ENCODE assay signal across 1 cellular context in genomic region chr14:35403397-35404245, GRCh38.
TF ChIP-seq lines count a peak whose summit lies in the region.

No MANE protein-coding gene starts in this region.

TF ChIP-seq in K562, 482 proteins besides CTCF, POLR2A, EP300 and RAD21 (continued from another document and continues in another):
- TF ChIP-seq, protein P1, sequence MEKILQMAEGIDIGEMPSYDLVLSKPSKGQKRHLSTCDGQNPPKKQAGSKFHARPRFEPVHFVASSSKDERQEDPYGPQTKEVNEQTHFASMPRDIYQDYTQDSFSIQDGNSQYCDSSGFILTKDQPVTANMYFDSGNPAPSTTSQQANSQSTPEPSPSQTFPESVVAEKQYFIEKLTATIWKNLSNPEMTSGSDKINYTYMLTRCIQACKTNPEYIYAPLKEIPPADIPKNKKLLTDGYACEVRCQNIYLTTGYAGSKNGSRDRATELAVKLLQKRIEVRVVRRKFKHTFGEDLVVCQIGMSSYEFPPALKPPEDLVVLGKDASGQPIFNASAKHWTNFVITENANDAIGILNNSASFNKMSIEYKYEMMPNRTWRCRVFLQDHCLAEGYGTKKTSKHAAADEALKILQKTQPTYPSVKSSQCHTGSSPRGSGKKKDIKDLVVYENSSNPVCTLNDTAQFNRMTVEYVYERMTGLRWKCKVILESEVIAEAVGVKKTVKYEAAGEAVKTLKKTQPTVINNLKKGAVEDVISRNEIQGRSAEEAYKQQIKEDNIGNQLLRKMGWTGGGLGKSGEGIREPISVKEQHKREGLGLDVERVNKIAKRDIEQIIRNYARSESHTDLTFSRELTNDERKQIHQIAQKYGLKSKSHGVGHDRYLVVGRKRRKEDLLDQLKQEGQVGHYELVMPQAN (IDR thresholded peaks at IDR 0.05; ENCODE audit: borderline replicate concordance): peak; percentile 81; the same call in 1 of the 2 replicates
- TF ChIP-seq ESRRB (CRISPR knock-in tag; IDR thresholded peaks at IDR 0.05; ENCODE audit: borderline replicate concordance): no peak
- TF ChIP-seq ZNF316 (IDR thresholded peaks at IDR 0.05): no peak
- peak; percentile 33; the same call in 1 of the 2 replicates for TF ChIP-seq HDAC2 (IDR thresholded peaks at IDR 0.05)
- TF ChIP-seq, protein P2, sequence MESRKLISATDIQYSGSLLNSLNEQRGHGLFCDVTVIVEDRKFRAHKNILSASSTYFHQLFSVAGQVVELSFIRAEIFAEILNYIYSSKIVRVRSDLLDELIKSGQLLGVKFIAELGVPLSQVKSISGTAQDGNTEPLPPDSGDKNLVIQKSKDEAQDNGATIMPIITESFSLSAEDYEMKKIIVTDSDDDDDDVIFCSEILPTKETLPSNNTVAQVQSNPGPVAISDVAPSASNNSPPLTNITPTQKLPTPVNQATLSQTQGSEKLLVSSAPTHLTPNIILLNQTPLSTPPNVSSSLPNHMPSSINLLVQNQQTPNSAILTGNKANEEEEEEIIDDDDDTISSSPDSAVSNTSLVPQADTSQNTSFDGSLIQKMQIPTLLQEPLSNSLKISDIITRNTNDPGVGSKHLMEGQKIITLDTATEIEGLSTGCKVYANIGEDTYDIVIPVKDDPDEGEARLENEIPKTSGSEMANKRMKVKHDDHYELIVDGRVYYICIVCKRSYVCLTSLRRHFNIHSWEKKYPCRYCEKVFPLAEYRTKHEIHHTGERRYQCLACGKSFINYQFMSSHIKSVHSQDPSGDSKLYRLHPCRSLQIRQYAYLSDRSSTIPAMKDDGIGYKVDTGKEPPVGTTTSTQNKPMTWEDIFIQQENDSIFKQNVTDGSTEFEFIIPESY (CRISPR knock-in tag; IDR thresholded peaks at IDR 0.05): no peak
- TF ChIP-seq, protein P3, sequence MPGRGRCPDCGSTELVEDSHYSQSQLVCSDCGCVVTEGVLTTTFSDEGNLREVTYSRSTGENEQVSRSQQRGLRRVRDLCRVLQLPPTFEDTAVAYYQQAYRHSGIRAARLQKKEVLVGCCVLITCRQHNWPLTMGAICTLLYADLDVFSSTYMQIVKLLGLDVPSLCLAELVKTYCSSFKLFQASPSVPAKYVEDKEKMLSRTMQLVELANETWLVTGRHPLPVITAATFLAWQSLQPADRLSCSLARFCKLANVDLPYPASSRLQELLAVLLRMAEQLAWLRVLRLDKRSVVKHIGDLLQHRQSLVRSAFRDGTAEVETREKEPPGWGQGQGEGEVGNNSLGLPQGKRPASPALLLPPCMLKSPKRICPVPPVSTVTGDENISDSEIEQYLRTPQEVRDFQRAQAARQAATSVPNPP (IDR thresholded peaks at IDR 0.05; ENCODE audit: borderline replicate concordance, insufficient read depth, insufficient read length): no peak
- no peak; the same call in 1 of the 2 replicates for TF ChIP-seq GABPB1 (CRISPR knock-in tag; IDR thresholded peaks at IDR 0.05)
- TF ChIP-seq ZBTB40 (IDR thresholded peaks at IDR 0.05): peak; percentile 45; the same call in 1 of the 2 replicates
- TF ChIP-seq ZBTB40 (CRISPR knock-in tag; IDR thresholded peaks at IDR 0.05): no peak
- TF ChIP-seq ZNF212 (CRISPR knock-in tag; IDR thresholded peaks at IDR 0.05): no peak
- no peak for TF ChIP-seq MAFK (IDR thresholded peaks at IDR 0.05; ENCODE audit: low read length)
- TF ChIP-seq TOE1 (IDR thresholded peaks at IDR 0.05; ENCODE audit: borderline replicate concordance): no peak
- TF ChIP-seq TOE1 (CRISPR knock-in tag; IDR thresholded peaks at IDR 0.05; ENCODE audit: borderline replicate concordance, low read depth): no peak
- TF ChIP-seq ELF2 (CRISPR knock-in tag; IDR thresholded peaks at IDR 0.05): no peak
- TF ChIP-seq SMARCA5 (IDR thresholded peaks at IDR 0.05): no peak
- no peak for TF ChIP-seq ZC3H8 (IDR thresholded peaks at IDR 0.05)
- peak; percentile 52; the same call in 1 of the 2 replicates for TF ChIP-seq JUND (IDR thresholded peaks at IDR 0.05; ENCODE audit: borderline replicate concordance, low read depth, low read length)
- no peak; the same call in 2 of the 3 replicates for TF ChIP-seq JUND (tag; IDR thresholded peaks at IDR 0.05; ENCODE audit: borderline replicate concordance, low read depth, low read length)
- no peak for TF ChIP-seq IRF2 (CRISPR knock-in tag; IDR thresholded peaks at IDR 0.05)
- no peak for TF ChIP-seq CHD4 (IDR thresholded peaks at IDR 0.05; ENCODE audit: insufficient read depth, insufficient replicate concordance, low read depth, low read length, poor library complexity, severe bottlenecking)
- no peak for TF ChIP-seq HNRNPK (IDR thresholded peaks at IDR 0.05; ENCODE audit: low read depth, low read length, poor library complexity, severe bottlenecking)
- TF ChIP-seq CBFB (CRISPR knock-in tag; IDR thresholded peaks at IDR 0.05): no peak
- no peak for TF ChIP-seq XRCC4 (IDR thresholded peaks at IDR 0.05; ENCODE audit: extremely low read depth, insufficient read depth, insufficient read length)
- no peak for TF ChIP-seq NCOA2 (IDR thresholded peaks at IDR 0.05; ENCODE audit: partially characterized antibody in 2 of 2)
- TF ChIP-seq ZNF780A (CRISPR knock-in tag; IDR thresholded peaks at IDR 0.05): no peak
- TF ChIP-seq ZNF592 (IDR thresholded peaks at IDR 0.05): peak; percentile 79
- TF ChIP-seq HIVEP1 (CRISPR knock-in tag; IDR thresholded peaks at IDR 0.05): no peak
- TF ChIP-seq POLR3G (IDR thresholded peaks at IDR 0.05; ENCODE audit: extremely low read depth, insufficient read length, insufficient replicate concordance): no peak
- peak; percentile 46; the same call in 1 of the 2 replicates for TF ChIP-seq ZFX (CRISPR knock-in tag; IDR thresholded peaks at IDR 0.05)
- TF ChIP-seq, protein P4, sequence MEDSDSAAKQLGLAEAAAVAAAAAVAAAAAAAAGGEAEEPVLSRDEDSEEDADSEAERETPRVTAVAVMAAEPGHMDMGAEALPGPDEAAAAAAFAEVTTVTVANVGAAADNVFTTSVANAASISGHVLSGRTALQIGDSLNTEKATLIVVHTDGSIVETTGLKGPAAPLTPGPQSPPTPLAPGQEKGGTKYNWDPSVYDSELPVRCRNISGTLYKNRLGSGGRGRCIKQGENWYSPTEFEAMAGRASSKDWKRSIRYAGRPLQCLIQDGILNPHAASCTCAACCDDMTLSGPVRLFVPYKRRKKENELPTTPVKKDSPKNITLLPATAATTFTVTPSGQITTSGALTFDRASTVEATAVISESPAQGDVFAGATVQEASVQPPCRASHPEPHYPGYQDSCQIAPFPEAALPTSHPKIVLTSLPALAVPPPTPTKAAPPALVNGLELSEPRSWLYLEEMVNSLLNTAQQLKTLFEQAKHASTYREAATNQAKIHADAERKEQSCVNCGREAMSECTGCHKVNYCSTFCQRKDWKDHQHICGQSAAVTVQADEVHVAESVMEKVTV (CRISPR knock-in tag; IDR thresholded peaks at IDR 0.05): no peak
- TF ChIP-seq RBM17 (IDR thresholded peaks at IDR 0.05; ENCODE audit: borderline replicate concordance, low read depth, low read length): no peak
- TF ChIP-seq ZNF740 (CRISPR knock-in tag; IDR thresholded peaks at IDR 0.05): no peak
- no peak for TF ChIP-seq ZNF740 (tag; IDR thresholded peaks at IDR 0.05)
- TF ChIP-seq SIRT6 (IDR thresholded peaks at IDR 0.05; ENCODE audit: low read depth, low read length): no peak
- TF ChIP-seq MXI1 (IDR thresholded peaks at IDR 0.05; ENCODE audit: low read depth, low read length): no peak; the same call in 1 of the 2 replicates
- no peak for TF ChIP-seq PTBP1 (IDR thresholded peaks at IDR 0.05; ENCODE audit: low read depth, low read length)
- no peak for TF ChIP-seq XRCC5 (IDR thresholded peaks at IDR 0.05; ENCODE audit: low read depth, low read length)
